In genomic region chr20:51221791-51222408, GRCh38 we compare ENCODE assay signal across 9 cellular contexts.
A peak's percentile ranks its signal among the peaks of the same experiment; 100 is the strongest.
DNase-seq lines count a peak whose midpoint lies in the region; ATAC-seq, FAIRE-seq and TF ChIP-seq lines count a peak whose summit lies in the region.
"Had no signal": no experiment of that assay in that cellular context is flagged by ENCODE, and none has a peak within 500 bp of the region (broad histone marks: within the 10 kb centered on the region; RNA-seq: fewer than 3 reads in every experiment).

No MANE protein-coding gene starts in this region.

- peaks cover 33% of the 10 kb centered on the region for H3K27me3 Mint-ChIP-seq in astrocyte (ENCODE audit: low read depth, unreplicated experiment)

- H3K4me1 ChIP-seq in HUES6 (ENCODE audit: control insufficient read depth, insufficient read depth, low read length) (peaks cover 28% of the 10 kb centered on the region), astrocyte (ENCODE audit: insufficient read depth, low read length) (no peaks in the 10 kb centered on the region)

- peak overlapping the region; percentile 1 for H3K4me3 ChIP-seq in AG09309 (ENCODE audit: control insufficient read depth, low read depth, low read length)
- peak overlapping the region; percentile 51 for H3K4me3 ChIP-seq in HUES6 (ENCODE audit: low read depth, low read length)
- H3K4me3 ChIP-seq in astrocyte (ENCODE audit: insufficient read depth, low read depth, low read length) = no peak overlapping the region

- no peaks in the 10 kb centered on the region; the same call in 1 of the 2 replicates for H3K36me3 ChIP-seq in HUES6 (ENCODE audit: control insufficient read depth, insufficient read depth, low read length)
- no peaks in the 10 kb centered on the region for H3K36me3 ChIP-seq in astrocyte (ENCODE audit: insufficient read depth, low read length)

- peaks cover 18% of the 10 kb centered on the region for H3K9me3 Mint-ChIP-seq in astrocyte (ENCODE audit: unreplicated experiment)

- no peak for FAIRE-seq in astrocyte (lab: Jason Lieb, UNC)

- no peaks in the 10 kb centered on the region for H3K4me1 Mint-ChIP-seq in astrocyte (ENCODE audit: low read depth, unreplicated experiment)

- no peaks in the 10 kb centered on the region for H3K36me3 Mint-ChIP-seq in astrocyte (ENCODE audit: low read depth, unreplicated experiment)

- no peaks in the 10 kb centered on the region for H3K27me3 ChIP-seq in HUES6 (ENCODE audit: control insufficient read depth, insufficient read depth, low read length)
- H3K27me3 ChIP-seq in astrocyte (ENCODE audit: insufficient read depth, low read length) = peaks cover 23% of the 10 kb centered on the region

- peak overlapping the region; percentile 58; the same call in 1 of the 2 replicates for H3K27ac ChIP-seq in HUES6 (ENCODE audit: low read depth, low read length)
- no peak overlapping the region for H3K27ac ChIP-seq in astrocyte (ENCODE audit: low read depth, low read length)

- H3K9me3 ChIP-seq in HUES6 (ENCODE audit: control insufficient read depth, insufficient read depth, low read depth, low read length) (peaks cover 21% of the 10 kb centered on the region), astrocyte (ENCODE audit: insufficient read depth, low read depth, low read length) (peaks cover 10% of the 10 kb centered on the region)

- peak overlapping the region; percentile 56 for H3K27ac Mint-ChIP-seq in astrocyte (ENCODE audit: unreplicated experiment)

- H4K20me1 ChIP-seq in astrocyte (ENCODE audit: insufficient read depth, low read length) = no peaks in the 10 kb centered on the region

- H3K79me2 ChIP-seq in astrocyte (ENCODE audit: insufficient read depth, low read length) = no peaks in the 10 kb centered on the region

- H3K9ac ChIP-seq in HUES6 (ENCODE audit: low read length) = peak overlapping the region; percentile 85
- no peak overlapping the region for H3K9ac ChIP-seq in astrocyte (ENCODE audit: low read length)

- no peak overlapping the region for H3K4me2 ChIP-seq in astrocyte (ENCODE audit: low read length)

- H2AFZ ChIP-seq in astrocyte (ENCODE audit: low read depth, low read length) = peak overlapping the region; percentile 38

- DNase-seq in AG09309 (ENCODE audit: low read depth) (peak; percentile 28), astrocyte (ENCODE audit: low read depth) (no peak), islet precursor cell (peak; percentile 91), NCI-H1436 (lab: John Stamatoyannopoulos, UW) (no peak), RPMI8226 (no peak), cerebellar nuclear complex (lab: John Stamatoyannopoulos, UW) (no peak)
- DNase-seq: GF-D8 had no signal

- ATAC-seq in HG03439 (IDR thresholded peaks at IDR 0.05; ENCODE audit: unreplicated experiment) = no peak

- TF ChIP-seq CTCF in AG09309 (IDR thresholded peaks at IDR 0.05; ENCODE audit: control insufficient read depth, insufficient read depth, low read depth, low read length, missing control alignments) (no peak), astrocyte (IDR thresholded peaks at IDR 0.05; ENCODE audit: insufficient read depth, low read depth, low read length) (no peak)

- no peak overlapping the region for H3K4me3 Mint-ChIP-seq in astrocyte (ENCODE audit: unreplicated experiment)

Comparison
In these comparisons a context has a peak if more than half of its experiments do, and no peak if none do; other contexts are left out.
1. DNase-seq: peak in AG09309 (single experiment) and islet precursor cell (single experiment); none in astrocyte (single experiment), NCI-H1436 (single experiment), RPMI8226 (single experiment) and cerebellar nuclear complex (0 of 2).